Comparison of ENCODE assay signal across 8 cellular contexts in the genomic region with DNA sequence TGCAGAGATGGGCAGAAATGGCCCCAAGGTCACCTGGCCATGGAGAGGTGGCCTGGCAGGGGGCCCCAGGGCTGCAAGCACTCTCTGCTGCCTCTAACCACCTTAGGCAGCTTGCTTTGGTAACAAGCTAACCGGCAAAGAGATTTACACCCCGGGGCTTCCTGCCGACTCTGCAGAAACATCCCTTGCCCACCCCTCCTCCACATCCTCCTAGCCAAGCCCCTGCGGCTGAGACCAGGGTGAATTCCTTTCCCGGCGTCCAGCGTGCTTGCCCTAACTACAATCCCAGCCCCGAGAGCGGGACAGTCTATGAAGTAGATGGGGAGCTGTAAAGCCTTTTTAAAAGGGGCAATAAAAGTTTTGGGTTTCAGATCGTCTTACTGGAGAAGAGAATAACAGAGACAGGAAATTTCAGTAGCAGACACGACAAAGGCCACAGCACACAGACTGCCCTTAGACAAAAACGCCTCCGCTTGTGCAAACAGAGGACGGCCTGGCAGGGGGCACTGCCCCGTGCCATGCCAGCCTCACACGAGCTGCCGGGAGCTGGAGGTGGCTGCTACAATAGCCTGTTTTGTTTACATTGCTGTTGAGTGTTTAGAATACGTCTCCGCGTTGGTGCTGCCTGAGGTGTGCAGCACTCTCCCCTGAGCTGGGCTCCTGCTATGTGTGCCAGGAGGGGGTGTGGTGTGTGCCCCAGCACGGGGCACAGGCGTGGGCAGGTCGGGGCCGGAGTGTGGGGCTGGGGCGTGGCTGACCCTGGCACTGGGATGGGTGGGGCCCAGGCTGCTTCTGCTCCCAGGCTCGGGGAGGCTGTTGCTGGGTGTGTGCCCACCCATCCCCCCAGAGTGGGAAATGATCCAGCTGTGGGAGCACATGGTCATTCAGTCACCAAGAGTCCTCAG. TPM values are rescaled to one million over a fixed set of nuclear protein-coding genes. Genes with fewer than 3 reads are reported as not detected.
DNase-seq lines count a peak whose midpoint lies in the region; ATAC-seq, FAIRE-seq and TF ChIP-seq lines count a peak whose summit lies in the region.

No MANE protein-coding gene starts in this region.

- ATAC-seq in GM18873 (IDR thresholded peaks at IDR 0.05; ENCODE audit: low FRiP score, unreplicated experiment) = no peak
- ATAC-seq in HG03571 (IDR thresholded peaks at IDR 0.05; ENCODE audit: unreplicated experiment) = no peak

- peak; percentile 98 for DNase-seq in ELF-1 (ENCODE audit: low read depth, low spot score)
- peak; percentile 96 for DNase-seq in NCI-H2029 treated with DMSO at 0.1 percent for 48 hours (lab: John Stamatoyannopoulos, UW)
- peak; percentile 82 for DNase-seq in myocyte (ENCODE audit: low read depth)
- DNase-seq in GM12891 (ENCODE audit: insufficient read length, low spot score) = no peak
- DNase-seq in dedifferentiated amniotic fluid mesenchymal stem cell (ENCODE audit: extremely low spot score) = no peak

- TF ChIP-seq CTCF in brain (conservative IDR thresholded peaks at IDR 0.05) = no peak

- peak overlapping the region; percentile 31 to 63 (median 52) for H3K4me3 Mint-ChIP-seq in brain

- FAIRE-seq in GM12891 (lab: Jason Lieb, UNC) = no peak

- H3K27ac Mint-ChIP-seq in brain = peak overlapping the region; percentile 29 to 87 (median 62)

- no peak for TF ChIP-seq POLR2A in GM12891 (IDR thresholded peaks at IDR 0.05; ENCODE audit: low read depth, low read length)

- peaks cover 5% of the 10 kb centered on the region for H3K27me3 Mint-ChIP-seq in brain

- H3K36me3 Mint-ChIP-seq in brain = no peaks in the 10 kb centered on the region

- H3K4me1 Mint-ChIP-seq in brain = peaks cover 31% of the 10 kb centered on the region

- H3K9me3 Mint-ChIP-seq in brain = peaks cover 0 to 4% (median 0%) of the 10 kb centered on the region in 5 experiments

TF ChIP-seq in GM12891, 5 proteins besides CTCF, POLR2A, EP300 and RAD21:
- TF ChIP-seq POU2F2 (IDR thresholded peaks at IDR 0.05; ENCODE audit: low read depth, low read length) (no peak), TAF1 (IDR thresholded peaks at IDR 0.05; ENCODE audit: low read depth, low read length) (no peak), SPI1 (IDR thresholded peaks at IDR 0.05; ENCODE audit: low read depth, low read length) (no peak), PAX5 (IDR thresholded peaks at IDR 0.05; ENCODE audit: insufficient read depth, low read length, severe bottlenecking) (no peak), POLR2AphosphoS5 (IDR thresholded peaks at IDR 0.05; ENCODE audit: low read depth, low read length) (no peak)

RNA-seq across cellular contexts. Expression of gene MYMK, which starts 15.3 kb away (rescaled TPM):
- polyA plus RNA-seq in brain (ENCODE audit: insufficient read depth, low read depth, low replicate concordance) = 0.80 TPM
- total RNA-seq in myocyte = 441 and 664 TPM in 2 replicates
- 438 TPM for polyA plus RNA-seq in myocyte (2012)
- polyA plus RNA-seq in GM12891 (2012; ENCODE audit: low read depth, missing spikeins) = not detected

RNA-seq across cellular contexts. Expression of gene ADAMTSL2, which starts 25.1 kb away (rescaled TPM):
- 24.2 TPM for polyA plus RNA-seq in brain (ENCODE audit: insufficient read depth, low read depth, low replicate concordance)
- 4.7 and 8.1 TPM in 2 replicates for total RNA-seq in myocyte
- polyA plus RNA-seq in myocyte (2012) = 8.8 TPM
- 0.05 TPM for polyA plus RNA-seq in GM12891 (2012; ENCODE audit: low read depth, missing spikeins)

RNA-seq across cellular contexts. Expression of gene SLC2A6, which starts 30.5 kb away (rescaled TPM):
- 14.5 TPM for polyA plus RNA-seq in brain (ENCODE audit: insufficient read depth, low read depth, low replicate concordance)
- total RNA-seq in myocyte = 16.0 and 16.9 TPM in 2 replicates
- polyA plus RNA-seq in myocyte (2012) = 11.5 TPM
- 11.0 TPM for polyA plus RNA-seq in GM12891 (2012; ENCODE audit: low read depth, missing spikeins)

RNA-seq across cellular contexts. Expression of gene CACFD1, which starts 49.7 kb away (rescaled TPM):
- 52.4 TPM for polyA plus RNA-seq in brain (ENCODE audit: insufficient read depth, low read depth, low replicate concordance)
- 20.2 and 26.6 TPM in 2 replicates for total RNA-seq in myocyte
- 18.3 TPM for polyA plus RNA-seq in myocyte (2012)
- 1.3 TPM for polyA plus RNA-seq in GM12891 (2012; ENCODE audit: low read depth, missing spikeins)

Comparison
In these comparisons a context has a peak if more than half of its experiments do, and no peak if none do; other contexts are left out.
1. DNase-seq: peak in ELF-1 (single experiment), NCI-H2029 treated with DMSO at 0.1 percent for 48 hours (single experiment) and myocyte (single experiment); none in GM12891 (single experiment) and dedifferentiated amniotic fluid mesenchymal stem cell (single experiment).